In the genomic region with DNA sequence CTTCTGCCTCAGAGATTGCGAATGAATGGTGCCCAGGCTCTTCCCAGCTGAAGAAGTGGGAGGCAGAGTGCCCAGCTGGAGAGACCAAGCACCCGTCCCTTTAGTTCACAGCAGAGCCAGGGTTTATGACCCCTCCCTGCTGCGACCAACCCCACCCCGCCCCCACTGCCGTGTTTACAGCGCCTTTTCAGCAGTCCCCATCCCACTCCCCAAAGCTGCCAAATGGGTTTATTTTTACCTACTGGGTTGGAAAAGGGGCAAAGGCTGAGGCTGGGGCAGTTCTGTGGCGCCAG, we compare ENCODE assay signal across 13 cellular contexts. TPM values are rescaled to one million over a fixed set of nuclear protein-coding genes. Genes with fewer than 3 reads are reported as not detected.
DNase-seq lines count a peak whose midpoint lies in the region; ATAC-seq, FAIRE-seq and TF ChIP-seq lines count a peak whose summit lies in the region.
"Had no signal": no experiment of that assay in that cellular context is flagged by ENCODE, and none has a peak within 500 bp of the region (broad histone marks: within the 10 kb centered on the region; RNA-seq: fewer than 3 reads in every experiment).

No MANE protein-coding gene starts in this region.

- TF ChIP-seq CTCF in OCI-LY3 (IDR thresholded peaks at IDR 0.05; ENCODE audit: low read depth, low read length) (no peak), kidney (IDR thresholded peaks at IDR 0.05; ENCODE audit: borderline replicate concordance, extremely low read depth, insufficient read depth) (no peak), esophagus squamous epithelium (IDR thresholded peaks at IDR 0.05) (no peak)

- DNase-seq in H7 (peak; percentile 63), kidney (no peak), sciatic nerve (ENCODE audit: low spot score) (no peak), GM19238 (ENCODE audit: insufficient read length, low spot score) (no peak), esophagus squamous epithelium (lab: John Stamatoyannopoulos, UW) (no peak)
- DNase-seq: amniotic stem cell, NCI-H2029 treated with DMSO at 0.1 percent for 48 hours had no signal

- H3K27ac ChIP-seq in OCI-LY3 (ENCODE audit: low read length) = no peak overlapping the region
- H3K27ac ChIP-seq in kidney (ENCODE audit: low read depth in 2 of 2, low read length in 2 of 2) = peak overlapping the region in 1 of 2 donors; percentile 36
- no peak overlapping the region for H3K27ac ChIP-seq in esophagus squamous epithelium
- H3K27ac ChIP-seq: parathyroid adenoma, RWPE1 had no signal

- no peaks in the 10 kb centered on the region for H3K9me3 ChIP-seq in OCI-LY3 (ENCODE audit: insufficient read depth, low read length)
- H3K9me3 ChIP-seq in kidney (ENCODE audit: control insufficient read depth in 1 of 2, low read length in 2 of 2) = no peaks in the 10 kb centered on the region
- H3K9me3 ChIP-seq in esophagus squamous epithelium = no peaks in the 10 kb centered on the region

- H3K36me3 ChIP-seq in H7 (replicated peaks; ENCODE audit: control insufficient read depth, insufficient read depth, low read length) (no peaks in the 10 kb centered on the region), OCI-LY3 (replicated peaks; ENCODE audit: low read depth, low read length) (no peaks in the 10 kb centered on the region), kidney (ENCODE audit: control insufficient read depth in 1 of 2, insufficient read depth in 2 of 2, low read length in 2 of 2) (no peaks in the 10 kb centered on the region), esophagus squamous epithelium (no peaks in the 10 kb centered on the region)

- peak overlapping the region; percentile 6; the same call in 1 of the 2 replicates for H3K4me3 ChIP-seq in H7 (ENCODE audit: insufficient read depth, low read depth, low read length)
- H3K4me3 ChIP-seq in OCI-LY3 (ENCODE audit: low read length) = no peak overlapping the region
- H3K4me3 ChIP-seq in kidney (ENCODE audit: low read length in 2 of 2) = peak overlapping the region; percentile 14
- H3K4me3 ChIP-seq in esophagus squamous epithelium = no peak overlapping the region

- no peaks in the 10 kb centered on the region for H3K79me2 ChIP-seq in OCI-LY3 (ENCODE audit: low read length)
- H3K79me2 ChIP-seq: parathyroid adenoma had no signal

- intact Hi-C loops in kidney (cut with DNase I) = no loop called here
- intact Hi-C loops in sciatic nerve (cut with DNase I) = no loop called here
- intact Hi-C loops in esophagus squamous epithelium (cut with DNase I) = no loop called here

- 46 to 75% methylated on average over 2 of the region's 7 CpGs for WGBS in esophagus squamous epithelium, 2 donors

- H2AFZ ChIP-seq in OCI-LY3 (ENCODE audit: low read depth, low read length) = no peak overlapping the region

- H3K9ac ChIP-seq in OCI-LY3 (ENCODE audit: low read length) = no peak overlapping the region
- no peak overlapping the region for H3K9ac ChIP-seq in kidney (ENCODE audit: low read length in 2 of 2)
- H3K9ac ChIP-seq: parathyroid adenoma had no signal

- TF ChIP-seq POLR2A in esophagus squamous epithelium (IDR thresholded peaks at IDR 0.05) = no peak

- FAIRE-seq in kidney (lab: Jason Lieb, UNC) = no peak
- FAIRE-seq: D721Med, GM18507 had no signal

- peaks cover 36% of the 10 kb centered on the region for H3K27me3 ChIP-seq in H7 (ENCODE audit: control insufficient read depth, insufficient read depth, low read length)
- H3K27me3 ChIP-seq in OCI-LY3 (ENCODE audit: low read depth, low read length) = peaks cover 37% of the 10 kb centered on the region
- H3K27me3 ChIP-seq in esophagus squamous epithelium = peaks cover 0 to 20% (median 0%) of the 10 kb centered on the region in 4 donors

- H3K4me1 ChIP-seq in OCI-LY3 (ENCODE audit: low read length) (peaks cover 26% of the 10 kb centered on the region), kidney (ENCODE audit: control insufficient read depth in 1 of 2, insufficient read depth in 1 of 2, low read depth in 1 of 2, low read length in 2 of 2) (peaks cover 10% of the 10 kb centered on the region in 2 donors), esophagus squamous epithelium (peaks cover 5 to 39% (median 22%) of the 10 kb centered on the region in 3 donors)
- H3K4me1 ChIP-seq: parathyroid adenoma had no signal

- peak overlapping the region; percentile 83; the same call in 1 of the 2 replicates for H3K4me2 ChIP-seq in OCI-LY3 (ENCODE audit: low read length)

- H4K20me1 ChIP-seq in OCI-LY3 (ENCODE audit: insufficient read depth, low read length) = no peaks in the 10 kb centered on the region

- ATAC-seq in sciatic nerve (peak; percentile 9), GM19395 (IDR thresholded peaks at IDR 0.05; ENCODE audit: unreplicated experiment) (no peak)

RNA-seq across cellular contexts. Expression of a gene that starts 23.6 kb away (rescaled TPM):
- 28.3 and 28.4 TPM in 2 replicates for total RNA-seq in H7 (2014; rRNA removed; shearing (Covaris generic))
- total RNA-seq in kidney (12.7 TPM), sciatic nerve (9.5 TPM), esophagus squamous epithelium (1 to 10 TPM; 2.5 to 9.1 (median 4.0) TPM)
- polyA plus RNA-seq in kidney (ENCODE audit: insufficient read depth, low read depth, low replicate concordance) = 3.5 TPM

RNA-seq across cellular contexts. Expression of a gene that starts 25.8 kb away (rescaled TPM):
- 67.7 and 77.8 TPM in 2 replicates for total RNA-seq in H7 (2014; rRNA removed; shearing (Covaris generic))
- total RNA-seq in kidney (113 TPM), sciatic nerve (56.3 TPM), esophagus squamous epithelium (10 to 100 TPM; 37.8 to 50.7 (median 43.2) TPM)
- 84.5 TPM for polyA plus RNA-seq in kidney (ENCODE audit: insufficient read depth, low read depth, low replicate concordance)

RNA-seq across cellular contexts. Expression of a gene that starts 46.7 kb away (rescaled TPM):
- total RNA-seq in H7 (2014; rRNA removed; shearing (Covaris generic)) = 77.3 and 106 TPM in 2 replicates
- 45.1 TPM for total RNA-seq in kidney
- polyA plus RNA-seq in kidney (ENCODE audit: insufficient read depth, low read depth, low replicate concordance) = 44.5 TPM
- total RNA-seq in sciatic nerve = 54.1 TPM
- total RNA-seq in esophagus squamous epithelium = 10 to 100 TPM; 26.8 to 54.4 (median 42.2) TPM

Comparison
In these comparisons a context has a peak if more than half of its experiments do, and no peak if none do; other contexts are left out.
1. H3K4me3 ChIP-seq: peak in H7 (single experiment) and kidney (2 of 2); none in OCI-LY3 (single experiment) and esophagus squamous epithelium (0 of 4).